In genomic region chr19:19537321-19538048, GRCh38 we compare ENCODE assay signal across 9 cellular contexts. TPM values are rescaled to one million over a fixed set of nuclear protein-coding genes. Genes with fewer than 3 reads are reported as not detected.
DNase-seq lines count a peak whose midpoint lies in the region; ATAC-seq and TF ChIP-seq lines count a peak whose summit lies in the region.
"Had no signal": no experiment of that assay in that cellular context is flagged by ENCODE, and none has a peak within 500 bp of the region (broad histone marks: within the 10 kb centered on the region; RNA-seq: fewer than 3 reads in every experiment).

No MANE protein-coding gene starts in this region.

- CTCF ChIA-PET in CD8-positive, alpha-beta memory T cell (lab: Charles Lee): no interaction called here
- CTCF ChIA-PET in HEK293 (lab: Yijun Ruan, JAX): no interaction called here

- no peaks in the 10 kb centered on the region for H3K79me2 ChIP-seq in neural progenitor cell (ENCODE audit: low read depth)

- POLR2A ChIA-PET in CD8-positive, alpha-beta memory T cell (lab: Charles Lee): no interaction called here
- POLR2A ChIA-PET in HEK293 (lab: Yijun Ruan, JAX): no interaction called here

- peak overlapping the region; percentile 64 to 88 (median 77) for H3K4me3 Mint-ChIP-seq in CD8-positive, alpha-beta memory T cell
- peak overlapping the region; percentile 53 for H3K4me3 Mint-ChIP-seq in neural progenitor cell

- no peak overlapping the region for H3K9ac ChIP-seq in neural progenitor cell

- peaks cover 20 to 47% (median 23%) of the 10 kb centered on the region in 3 donors for H3K4me1 Mint-ChIP-seq in CD8-positive, alpha-beta memory T cell
- H3K4me1 Mint-ChIP-seq in neural progenitor cell: peaks cover 12% of the 10 kb centered on the region

- H3K36me3 ChIP-seq in CD8-positive, alpha-beta memory T cell (ENCODE audit: insufficient read depth, low read length): no peaks in the 10 kb centered on the region
- peaks cover 5 to 17% of the 10 kb centered on the region in 2 experiments; a peak in 1 of 3 replicates for H3K36me3 ChIP-seq in HEK293 (ENCODE audit: control insufficient read depth in 2 of 2, insufficient read depth in 1 of 2, low read length in 2 of 2)
- no peaks in the 10 kb centered on the region for H3K36me3 ChIP-seq in neural progenitor cell

- peaks cover 14% of the 10 kb centered on the region for H4K20me1 ChIP-seq in neural progenitor cell (ENCODE audit: low read depth)

- H3K4me1 ChIP-seq in CD8-positive, alpha-beta memory T cell (ENCODE audit: insufficient read depth, low read length): peaks cover 27% of the 10 kb centered on the region
- H3K4me1 ChIP-seq in HEK293 (ENCODE audit: control insufficient read depth, insufficient read depth, low read length): no peaks in the 10 kb centered on the region; the same call in 1 of the 2 replicates
- H3K4me1 ChIP-seq in neural progenitor cell: no peaks in the 10 kb centered on the region

- H3K27ac ChIP-seq in CD8-positive, alpha-beta memory T cell (ENCODE audit: low read depth, low read length): no peak overlapping the region
- no peak overlapping the region for H3K27ac ChIP-seq in HEK293 (ENCODE audit: extremely low read depth, low read depth, low read length)
- H3K27ac ChIP-seq in coronary artery: no peak overlapping the region
- no peak overlapping the region for H3K27ac ChIP-seq in neural progenitor cell

- H2AFZ ChIP-seq in neural progenitor cell (replicated peaks): no peak overlapping the region

- no peaks in the 10 kb centered on the region for H3K9me3 ChIP-seq in CD8-positive, alpha-beta memory T cell (ENCODE audit: low read length)
- H3K9me3 ChIP-seq in HEK293 (ENCODE audit: control insufficient read depth, insufficient read depth, low read depth, low read length) (no peaks in the 10 kb centered on the region), neural progenitor cell (ENCODE audit: low read depth) (no peaks in the 10 kb centered on the region)

- peak in 2 of 5 donors; percentile 30 to 60 for DNase-seq in CD8-positive, alpha-beta memory T cell
- no peak for DNase-seq in coronary artery (ENCODE audit: low spot score)
- DNase-seq in neural progenitor cell (ENCODE audit: low spot score): no peak
- DNase-seq: OCI-M1 had no signal

- H3F3A ChIP-seq in neural progenitor cell (ENCODE audit: low read depth): peaks cover 13% of the 10 kb centered on the region

- ATAC-seq in HG03439 (IDR thresholded peaks at IDR 0.05; ENCODE audit: unreplicated experiment) (no peak), GM19467 (IDR thresholded peaks at IDR 0.05; ENCODE audit: unreplicated experiment) (no peak), HG02885 (IDR thresholded peaks at IDR 0.05; ENCODE audit: poor library complexity, unreplicated experiment) (no peak), HG03442 (IDR thresholded peaks at IDR 0.05; ENCODE audit: unreplicated experiment) (no peak)

- H3K4me2 ChIP-seq in neural progenitor cell: peak overlapping the region; percentile 79

- peaks cover 3% of the 10 kb centered on the region for H3K27me3 ChIP-seq in CD8-positive, alpha-beta memory T cell (ENCODE audit: insufficient read depth, low read length, poor library complexity, severe bottlenecking)
- peaks cover 48% of the 10 kb centered on the region for H3K27me3 ChIP-seq in neural progenitor cell

- TF ChIP-seq CTCF in HEK293 (tag by site-specific recombination; IDR thresholded peaks at IDR 0.05): no peak
- no peak for TF ChIP-seq CTCF in coronary artery (IDR thresholded peaks at IDR 0.05)
- TF ChIP-seq CTCF in neural progenitor cell (IDR thresholded peaks at IDR 0.05): no peak

- H3K36me3 Mint-ChIP-seq in CD8-positive, alpha-beta memory T cell: no peaks in the 10 kb centered on the region
- H3K36me3 Mint-ChIP-seq in neural progenitor cell: peaks cover 2% of the 10 kb centered on the region

- no peak overlapping the region for H3K4me3 ChIP-seq in CD8-positive, alpha-beta memory T cell (ENCODE audit: low read length)
- H3K4me3 ChIP-seq in HEK293 (ENCODE audit: low read depth, low read length): no peak overlapping the region
- peak overlapping the region; percentile 65 for H3K4me3 ChIP-seq in coronary artery
- peak overlapping the region; percentile 56 for H3K4me3 ChIP-seq in neural progenitor cell

- peaks cover 3 to 4% of the 10 kb centered on the region in 2 donors for H3K27me3 Mint-ChIP-seq in CD8-positive, alpha-beta memory T cell
- peaks cover 13% of the 10 kb centered on the region for H3K27me3 Mint-ChIP-seq in neural progenitor cell (ENCODE audit: insufficient read depth, low read depth)

- H3K9me3 Mint-ChIP-seq in CD8-positive, alpha-beta memory T cell: peaks cover 0 to 3% (median 0%) of the 10 kb centered on the region in 5 donors
- no peaks in the 10 kb centered on the region for H3K9me3 Mint-ChIP-seq in neural progenitor cell

- peak overlapping the region in 7 of 8 donors; percentile 61 to 87 (median 72) for H3K27ac Mint-ChIP-seq in CD8-positive, alpha-beta memory T cell
- no peak overlapping the region for H3K27ac Mint-ChIP-seq in neural progenitor cell

TF ChIP-seq in HEK293, 187 proteins besides CTCF, POLR2A, EP300 and RAD21:
- TF ChIP-seq, protein P1, sequence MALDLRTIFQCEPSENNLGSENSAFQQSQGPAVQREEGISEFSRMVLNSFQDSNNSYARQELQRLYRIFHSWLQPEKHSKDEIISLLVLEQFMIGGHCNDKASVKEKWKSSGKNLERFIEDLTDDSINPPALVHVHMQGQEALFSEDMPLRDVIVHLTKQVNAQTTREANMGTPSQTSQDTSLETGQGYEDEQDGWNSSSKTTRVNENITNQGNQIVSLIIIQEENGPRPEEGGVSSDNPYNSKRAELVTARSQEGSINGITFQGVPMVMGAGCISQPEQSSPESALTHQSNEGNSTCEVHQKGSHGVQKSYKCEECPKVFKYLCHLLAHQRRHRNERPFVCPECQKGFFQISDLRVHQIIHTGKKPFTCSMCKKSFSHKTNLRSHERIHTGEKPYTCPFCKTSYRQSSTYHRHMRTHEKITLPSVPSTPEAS (tag by site-specific recombination; IDR thresholded peaks at IDR 0.05): no peak
- TF ChIP-seq AEBP2 (tag by site-specific recombination; IDR thresholded peaks at IDR 0.05; ENCODE audit: borderline replicate concordance) (no peak), ZNF121 (tag by site-specific recombination; IDR thresholded peaks at IDR 0.05) (peak; percentile 96)

RNA-seq across cellular contexts. Expression of gene CILP2, which starts 0.6 kb away (rescaled TPM):
- total RNA-seq in CD8-positive, alpha-beta memory T cell: under 1 TPM; 0.07 to 0.11 TPM
- polyA plus RNA-seq in CD8-positive, alpha-beta memory T cell: 0.33 TPM
- 1.0 and 3.3 TPM in 2 replicates for total RNA-seq in neural progenitor cell (ENCODE audit: low replicate concordance)

RNA-seq across cellular contexts. Expression of gene YJEFN3, which starts 8.8 kb away (rescaled TPM):
- total RNA-seq in CD8-positive, alpha-beta memory T cell: 1 to 10 TPM; 6.5 to 7.5 TPM
- polyA plus RNA-seq in CD8-positive, alpha-beta memory T cell: not detected
- 2.6 and 5.1 TPM in 2 replicates for total RNA-seq in neural progenitor cell (ENCODE audit: low replicate concordance)

RNA-seq across cellular contexts. Expression of gene NDUFA13, which starts 21.5 kb away (rescaled TPM):
- 100 to 1,000 TPM; 337 to 341 TPM for total RNA-seq in CD8-positive, alpha-beta memory T cell
- 334 TPM for polyA plus RNA-seq in CD8-positive, alpha-beta memory T cell
- 78.6 and 108 TPM in 2 replicates for total RNA-seq in neural progenitor cell (ENCODE audit: low replicate concordance)

RNA-seq across cellular contexts. Expression of gene TSSK6, which starts 22.1 kb away (rescaled TPM):
- 1 to 10 TPM; 3.1 to 3.4 TPM for total RNA-seq in CD8-positive, alpha-beta memory T cell
- 1.4 TPM for polyA plus RNA-seq in CD8-positive, alpha-beta memory T cell
- 4.6 and 7.0 TPM in 2 replicates for total RNA-seq in neural progenitor cell (ENCODE audit: low replicate concordance)

Comparison
In these comparisons a context has a peak if more than half of its experiments do, and no peak if none do; other contexts are left out.
1. H3K4me3 ChIP-seq: peak in coronary artery (single experiment) and neural progenitor cell (single experiment); none in CD8-positive, alpha-beta memory T cell (single experiment) and HEK293 (single experiment).